ENCODE assay signal across 12 cellular contexts in genomic region chr2:3520591-3520990, GRCh38. TPM values are rescaled to one million over a fixed set of nuclear protein-coding genes. Genes with fewer than 3 reads are reported as not detected.
DNase-seq lines count a peak whose midpoint lies in the region; ATAC-seq, FAIRE-seq and TF ChIP-seq lines count a peak whose summit lies in the region.
"Had no signal": no experiment of that assay in that cellular context is flagged by ENCODE, and none has a peak within 500 bp of the region (broad histone marks: within the 10 kb centered on the region; RNA-seq: fewer than 3 reads in every experiment).

No MANE protein-coding gene starts in this region.

- H4K20me1 ChIP-seq in IMR-90 (ENCODE audit: insufficient read depth, low read length) (no peaks in the 10 kb centered on the region), K562 (replicated peaks; ENCODE audit: control insufficient read depth, insufficient read depth, low read length) (no peaks in the 10 kb centered on the region)

- BruUV-seq in IMR-90 (replicated peaks; lab: Mats Ljungman, UMichigan) (no TSS peak), K562 (replicated peaks; lab: Mats Ljungman, UMichigan) (no TSS peak)

- H3K79me1 ChIP-seq in IMR-90 (ENCODE audit: low read depth in 1 of 2, low read length in 2 of 2), result peaks cover 26 to 32% of the 10 kb centered on the region in 2 experiments

- no peak overlapping the region for H2BK5ac ChIP-seq in IMR-90 (ENCODE audit: low read depth, low read length, poor library complexity, severe bottlenecking)

- no peaks in the 10 kb centered on the region for H3K36me3 ChIP-seq in CD4-positive, CD25-positive, alpha-beta regulatory T cell (ENCODE audit: control insufficient read depth, insufficient read depth, low read length)
- peaks cover 2% of the 10 kb centered on the region; the same call in 1 of the 2 replicates for H3K36me3 ChIP-seq in IMR-90 (ENCODE audit: control insufficient read depth, insufficient read depth, low read length)
- peaks cover 11% of the 10 kb centered on the region; the same call in 1 of the 3 replicates for H3K36me3 ChIP-seq in K562 (ENCODE audit: control insufficient read depth, insufficient read depth, low read length)
- no peaks in the 10 kb centered on the region for H3K36me3 ChIP-seq in effector memory CD4-positive, alpha-beta T cell (ENCODE audit: control insufficient read depth, insufficient read depth, low read length)

- CTCF ChIA-PET in IMR-90 (lab: Yijun Ruan, JAX), result interaction anchor here (0.9 kb wide), 1 partner anchor 81 kb away, joined by 3 read pairs; no protein-coding TSS in a partner anchor
- CTCF ChIA-PET in K562 (lab: Yijun Ruan, JAX; ENCODE audit: low intra/inter-chr PET ratio), result no interaction called here

- H3K79me2 ChIP-seq in K562 (ENCODE audit: control insufficient read depth, insufficient read depth, low read length), result peaks cover 33% of the 10 kb centered on the region

- H3K9ac ChIP-seq in IMR-90 (ENCODE audit: low read depth, low read length) (no peak overlapping the region), K562 (ENCODE audit: insufficient read depth in 1 of 2, low read depth in 2 of 2, low read length in 2 of 2) (peak overlapping the region; percentile 45 to 77; a peak in 2 of 4 replicates)

- peaks cover 6% of the 10 kb centered on the region for H3K36me3 Mint-ChIP-seq in CD4-positive, CD25-positive, alpha-beta regulatory T cell
- H3K36me3 Mint-ChIP-seq in nephron (ENCODE audit: low read depth), result peaks cover 14% of the 10 kb centered on the region

- 0 out of 2 replicates have a peak overlapping the region, but pooled peaks have one; percentile 33 for H3K23ac ChIP-seq in IMR-90 (ENCODE audit: low read depth, low read length)

- peak overlapping the region; percentile 89 for H3K4me3 ChIP-seq in CD4-positive, CD25-positive, alpha-beta regulatory T cell (ENCODE audit: low read depth, low read length)
- H3K4me3 ChIP-seq in IMR-90 (ENCODE audit: insufficient read depth, low read depth, low read length) (no peak overlapping the region), K562 (peak overlapping the region; percentile 71; the same call in 1 of the 2 replicates)
- no peak overlapping the region for H3K4me3 ChIP-seq in effector memory CD4-positive, alpha-beta T cell (ENCODE audit: insufficient read depth, low read depth, low read length, poor library complexity, severe bottlenecking)

- H4K91ac ChIP-seq in IMR-90 (ENCODE audit: insufficient read depth, low read depth, low read length), result no peak overlapping the region

- no peak overlapping the region for H2AK5ac ChIP-seq in IMR-90 (ENCODE audit: low read depth, low read length)

- H3K9me3 ChIP-seq in CD4-positive, CD25-positive, alpha-beta regulatory T cell (ENCODE audit: control insufficient read depth in 2 of 2, low read length in 2 of 2), result no peaks in the 10 kb centered on the region
- no peaks in the 10 kb centered on the region for H3K9me3 ChIP-seq in IMR-90 (ENCODE audit: control insufficient read depth, insufficient read depth, low read length)
- H3K9me3 ChIP-seq in K562 (replicated peaks; ENCODE audit: control insufficient read depth, insufficient read depth, low read depth, low read length), result 0 out of 2 replicates have a peak, but pooled peaks cover 3% of the 10 kb centered on the region
- peaks cover 3% of the 10 kb centered on the region for H3K9me3 ChIP-seq in effector memory CD4-positive, alpha-beta T cell (ENCODE audit: control insufficient read depth, low read length)

- H3K27me3 ChIP-seq in CD4-positive, CD25-positive, alpha-beta regulatory T cell (ENCODE audit: control insufficient read depth, insufficient read depth, low read length), result no peaks in the 10 kb centered on the region
- H3K27me3 ChIP-seq in IMR-90 (ENCODE audit: control insufficient read depth, insufficient read depth, low read length), result no peaks in the 10 kb centered on the region
- H3K27me3 ChIP-seq in K562 (ENCODE audit: control insufficient read depth in 2 of 2, insufficient read depth in 2 of 2, low read length in 2 of 2), result no peaks in the 10 kb centered on the region
- no peaks in the 10 kb centered on the region for H3K27me3 ChIP-seq in effector memory CD4-positive, alpha-beta T cell (replicated peaks; ENCODE audit: control insufficient read depth, insufficient read depth, low read length, poor library complexity, severe bottlenecking)

- H2AFZ ChIP-seq in IMR-90 (replicated peaks; ENCODE audit: low read length, poor library complexity) (no peak overlapping the region), K562 (ENCODE audit: low read depth, low read length) (no peak overlapping the region)

- H3K56ac ChIP-seq in IMR-90 (ENCODE audit: extremely low read depth, insufficient read depth, low read length), result no peak overlapping the region

- no peak overlapping the region for H4K8ac ChIP-seq in IMR-90 (ENCODE audit: low read depth in 2 of 2, low read length in 2 of 2)

- H3K27ac Mint-ChIP-seq in CD4-positive, CD25-positive, alpha-beta regulatory T cell, result peak overlapping the region in 2 of 3 donors; percentile 89 to 91
- H3K27ac Mint-ChIP-seq in nephron, result peak overlapping the region; percentile 83 to 98 (median 95)

- H4K5ac ChIP-seq in IMR-90 (ENCODE audit: low read depth, low read length), result no peak overlapping the region

- H3K9me1 ChIP-seq in IMR-90 (ENCODE audit: insufficient read depth, low read length), result peaks cover 13% of the 10 kb centered on the region
- no peaks in the 10 kb centered on the region for H3K9me1 ChIP-seq in K562 (ENCODE audit: control insufficient read depth, insufficient read depth, low read length)

- H2BK120ac ChIP-seq in IMR-90 (ENCODE audit: low read depth, low read length), result no peak overlapping the region

- TF ChIP-seq POLR2A in IMR-90 (IDR thresholded peaks at IDR 0.05; ENCODE audit: low read depth, low read length), result no peak
- TF ChIP-seq POLR2A in K562 (conservative IDR thresholded peaks at IDR 0.05), result no peak

- DNase-seq in CD4-positive, CD25-positive, alpha-beta regulatory T cell, result no peak
- DNase-seq in IMR-90 (no peak), K562 (ENCODE audit: extremely low read depth in 1 of 4, low spot score in 3 of 4) (no peak), SW 1271 (lab: John Stamatoyannopoulos, UW) (no peak)
- DNase-seq in effector memory CD4-positive, alpha-beta T cell, result no peak
- DNase-seq: GOT3 had no signal

- peaks cover 0 to 4% (median 2%) of the 10 kb centered on the region in 7 donors for H3K9me3 Mint-ChIP-seq in CD4-positive, CD25-positive, alpha-beta regulatory T cell
- peaks cover 2% of the 10 kb centered on the region for H3K9me3 Mint-ChIP-seq in nephron

- peaks cover 20 to 42% (median 40%) of the 10 kb centered on the region in 4 donors for H3K4me1 Mint-ChIP-seq in CD4-positive, CD25-positive, alpha-beta regulatory T cell
- H3K4me1 Mint-ChIP-seq in nephron, result peaks cover 50% of the 10 kb centered on the region

- TF ChIP-seq RAD21 in IMR-90 (IDR thresholded peaks at IDR 0.05; ENCODE audit: low read length) (no peak), K562 (CRISPR knock-in tag; conservative IDR thresholded peaks at IDR 0.05 in 1 of 2, IDR thresholded peaks at IDR 0.05 in 1 of 2) (no peak)

- FAIRE-seq in K562 (lab: Jason Lieb, UNC), result no peak
- FAIRE-seq: islet of Langerhans had no signal

- H2BK20ac ChIP-seq in IMR-90 (ENCODE audit: low read depth, low read length), result no peak overlapping the region

- H3K4me2 ChIP-seq in IMR-90 (ENCODE audit: low read depth, low read length) (no peak overlapping the region), K562 (ENCODE audit: insufficient read depth, low read length) (peak overlapping the region; percentile 93)

- H2BK15ac ChIP-seq in IMR-90 (ENCODE audit: low read depth, low read length), result no peak overlapping the region; the same call in 2 of the 3 replicates

- H3K27ac ChIP-seq in CD4-positive, CD25-positive, alpha-beta regulatory T cell (ENCODE audit: insufficient read depth, low read length, poor library complexity, severe bottlenecking), result no peak overlapping the region
- H3K27ac ChIP-seq in IMR-90 (ENCODE audit: insufficient read depth, low read length), result no peak overlapping the region
- H3K27ac ChIP-seq in K562 (ENCODE audit: extremely low read depth, low read depth, low read length), result no peak overlapping the region
- H3K27ac ChIP-seq in effector memory CD4-positive, alpha-beta T cell (ENCODE audit: insufficient read depth, low read length, poor library complexity, severe bottlenecking), result no peak overlapping the region
- H3K27ac ChIP-seq: epithelial cell of prostate had no signal

- no peak overlapping the region for H3K4ac ChIP-seq in IMR-90 (ENCODE audit: low read depth, low read length)

- no peak for ATAC-seq in CD4-positive, CD25-positive, alpha-beta regulatory T cell (ENCODE audit: low read depth in 2 of 2)
- no peak for ATAC-seq in IMR-90 (ENCODE audit: low read depth)
- ATAC-seq in K562, result no peak
- ATAC-seq in HG02840 (IDR thresholded peaks at IDR 0.05; ENCODE audit: low FRiP score, unreplicated experiment), result no peak
- no peak for ATAC-seq in HG03108 (IDR thresholded peaks at IDR 0.05; ENCODE audit: unreplicated experiment)
- ATAC-seq: sciatic nerve had no signal

- no peak overlapping the region for H3K18ac ChIP-seq in IMR-90 (ENCODE audit: low read depth, low read length)

- H3K4me3 Mint-ChIP-seq in CD4-positive, CD25-positive, alpha-beta regulatory T cell, result peak overlapping the region; percentile 93 to 95 (median 94)
- H3K4me3 Mint-ChIP-seq in nephron, result peak overlapping the region; percentile 92 to 94 (median 93)

- no peaks in the 10 kb centered on the region for H3K27me3 Mint-ChIP-seq in CD4-positive, CD25-positive, alpha-beta regulatory T cell
- H3K27me3 Mint-ChIP-seq in nephron (ENCODE audit: low read depth), result no peaks in the 10 kb centered on the region

- peak overlapping the region; percentile 30 for H2AK9ac ChIP-seq in IMR-90 (replicated peaks; ENCODE audit: low read depth, low read length, poor library complexity)

- TF ChIP-seq EP300 in K562 (IDR thresholded peaks at IDR 0.05; ENCODE audit: low read length), result no peak

- POLR2A ChIA-PET in IMR-90 (lab: Charles Lee; ENCODE audit: unreplicated experiment), result no interaction called here
- POLR2A ChIA-PET in K562 (lab: Yijun Ruan, JAX), result interaction anchor here (1.2 kb wide), 1 partner anchor 8 kb away, joined by 5 read pairs; no protein-coding TSS in a partner anchor

- intact Hi-C loops in IMR-90 (cut with micrococcal nuclease), result no loop called here
- intact Hi-C loops in K562 (cut with micrococcal nuclease), result no loop called here

- dilution Hi-C loops in IMR-90 (cut with HindIII; ENCODE audit: low sequenced_read_pairs, unreplicated experiment), result no loop called here

- H3K4me1 ChIP-seq in CD4-positive, CD25-positive, alpha-beta regulatory T cell (ENCODE audit: control insufficient read depth, insufficient read depth, low read length, poor library complexity, severe bottlenecking), result peaks cover 24% of the 10 kb centered on the region
- H3K4me1 ChIP-seq in IMR-90 (ENCODE audit: control insufficient read depth, insufficient read depth, low read length), result peaks cover 15% of the 10 kb centered on the region
- peaks cover 27 to 33% of the 10 kb centered on the region in 2 experiments for H3K4me1 ChIP-seq in K562 (replicated peaks in 1 of 2; ENCODE audit: control insufficient read depth in 2 of 2, insufficient read depth in 2 of 2, low read length in 2 of 2)
- H3K4me1 ChIP-seq in effector memory CD4-positive, alpha-beta T cell (ENCODE audit: control insufficient read depth, insufficient read depth, low read length, poor library complexity, severe bottlenecking), result peaks cover 6% of the 10 kb centered on the region

- no peak overlapping the region for H3K14ac ChIP-seq in IMR-90 (replicated peaks; ENCODE audit: low read depth, low read length)

- no peak for TF ChIP-seq CTCF in IMR-90 (conservative IDR thresholded peaks at IDR 0.05; ENCODE audit: low read depth, low read length)
- TF ChIP-seq CTCF in K562 (IDR thresholded peaks at IDR 0.05 in 2 of 3, conservative IDR thresholded peaks at IDR 0.05 in 1 of 3; ENCODE audit: insufficient read depth in 2 of 3, low read depth in 1 of 3, low read length in 3 of 3), result no peak
- TF ChIP-seq CTCF in nephron (IDR thresholded peaks at IDR 0.05; ENCODE audit: unreplicated experiment in 3 of 3), result no peak

- in situ Hi-C loops in IMR-90 (cut with MboI; ENCODE audit: low sequenced_read_pairs) (no loop called here), K562 (cut with MboI) (no loop called here)

- WGBS in IMR-90 (ENCODE audit: extremely low coverage in 2 of 2, insufficient read length in 1 of 2), 2 experiments, result 90% methylated on average over 6 of the region's 6 CpGs; no CpG with 5 or more reads in 1 of the 2 experiments
- WGBS in K562 (ENCODE audit: insufficient coverage, low coverage, missing lambda C conversion rate), result 51% methylated on average over 4 of the region's 6 CpGs

RNA-seq across cellular contexts. Expression of gene ADI1, which starts 1.3 kb away (rescaled TPM):
- total RNA-seq in CD4-positive, CD25-positive, alpha-beta regulatory T cell, result 21.2 TPM
- polyA plus RNA-seq in CD4-positive, CD25-positive, alpha-beta regulatory T cell, result 10 to 100 TPM; 41.7 to 52.4 (median 49.9) TPM
- 43.2 and 49.7 TPM in 2 replicates for total RNA-seq in IMR-90 (2012; rRNA removed)
- 40.7 and 46.0 TPM in 2 replicates for polyA plus RNA-seq in IMR-90 (2012; rRNA removed)
- 29.8 and 43.8 TPM in 2 replicates for polyA plus RNA-seq in IMR-90 (2012; cell fraction: cytosol; rRNA removed)
- 17.0 and 52.0 TPM in 2 replicates for polyA plus RNA-seq in IMR-90 (2012; cell fraction: nucleus; rRNA removed; ENCODE audit: low replicate concordance)
- total RNA-seq in K562 (2011; cell fraction: chromatin; rRNA removed; ENCODE audit: low replicate concordance), result 8.2 and 11.8 TPM in 2 replicates
- total RNA-seq in K562 (2011; cell fraction: nucleolus; rRNA removed), result 5.8 and 8.0 TPM in 2 replicates
- 12.0 and 24.3 TPM in 2 replicates for total RNA-seq in K562 (2011; cell fraction: nucleoplasm; rRNA removed)
- total RNA-seq in K562 (2014; rRNA removed), result 26.7 and 29.2 TPM in 2 replicates
- total RNA-seq in K562 (2014; rRNA removed; fragmentation: Illumina TruSeq; extraction: Trizol), result 25.7 and 27.1 TPM in 2 replicates
- 48.0 and 51.0 TPM in 2 replicates for total RNA-seq in K562 (2015; rRNA removed; fragmentation: Illumina TruSeq; extraction: Trizol)
- total RNA-seq in K562 (2021), result 31.6 and 34.7 TPM in 2 replicates
- polyA plus RNA-seq in K562 (2011; rRNA removed), result 17.6 and 23.6 TPM in 2 replicates
- 12.7 and 15.2 TPM in 2 replicates for polyA plus RNA-seq in K562 (2011; cell fraction: cytosol; rRNA removed)
- 11.6 and 15.2 TPM in 2 replicates for polyA plus RNA-seq in K562 (2011; cell fraction: nucleus; rRNA removed)
- polyA plus RNA-seq in K562 (2012), result 33.2 and 37.1 TPM in 2 replicates
- 31.4 and 33.7 TPM in 2 replicates for polyA plus RNA-seq in K562 (2014; fragmentation: Illumina TruSeq; extraction: Trizol)
- 1 to 10 TPM; 6.1 to 6.6 TPM for polyA plus RNA-seq in K562 (2014; fragmentation: Nextera tagmentation; extraction: Ambion mirVana)
- 20.6 and 21.6 TPM in 2 replicates for polyA plus RNA-seq in K562 (2014; rRNA removed)
- 18.8 and 22.8 TPM in 2 replicates for polyA minus RNA-seq in K562 (2011; rRNA and poly(A)+ RNA removed)
- polyA minus RNA-seq in K562 (2011; cell fraction: cytosol; rRNA and poly(A)+ RNA removed), result 12.2 and 12.5 TPM in 2 replicates
- 4.2 and 7.2 TPM in 2 replicates for polyA minus RNA-seq in K562 (2011; cell fraction: nucleus; rRNA and poly(A)+ RNA removed)

RNA-seq across cellular contexts. Expression of gene RNASEH1, which starts 37.5 kb away (rescaled TPM):
- total RNA-seq in CD4-positive, CD25-positive, alpha-beta regulatory T cell, result 30.3 TPM
- 10 to 100 TPM; 29.7 to 33.2 (median 31.8) TPM for polyA plus RNA-seq in CD4-positive, CD25-positive, alpha-beta regulatory T cell
- total RNA-seq in IMR-90 (2012; rRNA removed) (23.7 and 38.3 TPM in 2 replicates), K562 (2014; rRNA removed) (46.5 and 46.8 TPM in 2 replicates), K562 (2014; rRNA removed; fragmentation: Illumina TruSeq; extraction: Trizol) (40.8 and 42.8 TPM in 2 replicates), K562 (2015; rRNA removed; fragmentation: Illumina TruSeq; extraction: Trizol) (47.1 and 47.5 TPM in 2 replicates), K562 (2021) (44.1 and 45.6 TPM in 2 replicates)
- polyA plus RNA-seq in IMR-90 (2012; rRNA removed) (21.7 and 23.5 TPM in 2 replicates), K562 (2011; rRNA removed) (21.7 and 25.7 TPM in 2 replicates), K562 (2014; fragmentation: Illumina TruSeq; extraction: Trizol) (34.7 and 35.3 TPM in 2 replicates), K562 (2014; fragmentation: Nextera tagmentation; extraction: Ambion mirVana) (10 to 100 TPM; 27.5 to 32.7 TPM), K562 (2014; rRNA removed) (46.8 and 47.9 TPM in 2 replicates)
- polyA plus RNA-seq in IMR-90 (2012; cell fraction: cytosol; rRNA removed), result 11.6 and 14.9 TPM in 2 replicates
- polyA plus RNA-seq in IMR-90 (2012; cell fraction: nucleus; rRNA removed; ENCODE audit: low replicate concordance), result 6.1 and 14.1 TPM in 2 replicates
- total RNA-seq in K562 (2011; cell fraction: chromatin; rRNA removed; ENCODE audit: low replicate concordance), result 18.2 and 25.1 TPM in 2 replicates
- 21.2 and 21.8 TPM in 2 replicates for total RNA-seq in K562 (2011; cell fraction: nucleolus; rRNA removed)
- 16.9 and 21.5 TPM in 2 replicates for total RNA-seq in K562 (2011; cell fraction: nucleoplasm; rRNA removed)
- 13.4 and 16.5 TPM in 2 replicates for polyA plus RNA-seq in K562 (2011; cell fraction: cytosol; rRNA removed)
- polyA plus RNA-seq in K562 (2011; cell fraction: nucleus; rRNA removed), result 19.4 and 20.6 TPM in 2 replicates
- polyA plus RNA-seq in K562 (2012), result 19.1 and 35.8 TPM in 2 replicates
- 20.3 and 20.5 TPM in 2 replicates for polyA minus RNA-seq in K562 (2011; rRNA and poly(A)+ RNA removed)
- polyA minus RNA-seq in K562 (2011; cell fraction: cytosol; rRNA and poly(A)+ RNA removed), result 14.8 and 18.3 TPM in 2 replicates
- 14.9 and 20.8 TPM in 2 replicates for polyA minus RNA-seq in K562 (2011; cell fraction: nucleus; rRNA and poly(A)+ RNA removed)

RNA-seq across cellular contexts. Expression of gene RPS7, which starts 54.5 kb away (rescaled TPM):
- 1,337 TPM for total RNA-seq in CD4-positive, CD25-positive, alpha-beta regulatory T cell
- polyA plus RNA-seq in CD4-positive, CD25-positive, alpha-beta regulatory T cell, result 1,000 to 10,000 TPM in 3 of 4 donors, 100 to 1,000 TPM in 1; 912 to 1,324 (median 1,217) TPM
- total RNA-seq in IMR-90 (2012; rRNA removed) (3,111 and 3,387 TPM in 2 replicates), K562 (2014; rRNA removed) (2,103 and 2,507 TPM in 2 replicates), K562 (2014; rRNA removed; fragmentation: Illumina TruSeq; extraction: Trizol) (3,088 and 3,235 TPM in 2 replicates), K562 (2015; rRNA removed; fragmentation: Illumina TruSeq; extraction: Trizol) (4,033 and 4,169 TPM in 2 replicates), K562 (2021) (2,201 and 2,441 TPM in 2 replicates)
- polyA plus RNA-seq in IMR-90 (2012; rRNA removed) (1,199 and 1,260 TPM in 2 replicates), K562 (2011; rRNA removed) (2,427 and 2,760 TPM in 2 replicates), K562 (2014; fragmentation: Illumina TruSeq; extraction: Trizol) (2,675 and 2,931 TPM in 2 replicates), K562 (2014; fragmentation: Nextera tagmentation; extraction: Ambion mirVana) (1,000 to 10,000 TPM; 2,718 to 3,051 TPM), K562 (2014; rRNA removed) (2,676 and 2,779 TPM in 2 replicates)
- polyA plus RNA-seq in IMR-90 (2012; cell fraction: cytosol; rRNA removed), result 1,489 and 3,890 TPM in 2 replicates
- polyA plus RNA-seq in IMR-90 (2012; cell fraction: nucleus; rRNA removed; ENCODE audit: low replicate concordance), result 261 and 727 TPM in 2 replicates
- total RNA-seq in K562 (2011; cell fraction: chromatin; rRNA removed; ENCODE audit: low replicate concordance), result 147 and 178 TPM in 2 replicates
- total RNA-seq in K562 (2011; cell fraction: nucleolus; rRNA removed), result 248 and 275 TPM in 2 replicates
- total RNA-seq in K562 (2011; cell fraction: nucleoplasm; rRNA removed), result 393 and 713 TPM in 2 replicates
- 843 and 1,466 TPM in 2 replicates for polyA plus RNA-seq in K562 (2011; cell fraction: cytosol; rRNA removed)
- polyA plus RNA-seq in K562 (2011; cell fraction: nucleus; rRNA removed), result 522 and 963 TPM in 2 replicates
- 1,908 and 2,807 TPM in 2 replicates for polyA plus RNA-seq in K562 (2012)
- polyA minus RNA-seq in K562 (2011; rRNA and poly(A)+ RNA removed), result 462 and 473 TPM in 2 replicates
- polyA minus RNA-seq in K562 (2011; cell fraction: cytosol; rRNA and poly(A)+ RNA removed), result 394 and 466 TPM in 2 replicates
- polyA minus RNA-seq in K562 (2011; cell fraction: nucleus; rRNA and poly(A)+ RNA removed), result 97.9 and 170 TPM in 2 replicates

Comparison
In these comparisons a context has a peak if more than half of its experiments do, and no peak if none do; other contexts are left out.
1. H3K4me3 ChIP-seq: peak in CD4-positive, CD25-positive, alpha-beta regulatory T cell (single experiment) and K562 (single experiment); none in IMR-90 (single experiment) and effector memory CD4-positive, alpha-beta T cell (single experiment).